ENCODE assay signal across 18 cellular contexts in the genomic region with DNA sequence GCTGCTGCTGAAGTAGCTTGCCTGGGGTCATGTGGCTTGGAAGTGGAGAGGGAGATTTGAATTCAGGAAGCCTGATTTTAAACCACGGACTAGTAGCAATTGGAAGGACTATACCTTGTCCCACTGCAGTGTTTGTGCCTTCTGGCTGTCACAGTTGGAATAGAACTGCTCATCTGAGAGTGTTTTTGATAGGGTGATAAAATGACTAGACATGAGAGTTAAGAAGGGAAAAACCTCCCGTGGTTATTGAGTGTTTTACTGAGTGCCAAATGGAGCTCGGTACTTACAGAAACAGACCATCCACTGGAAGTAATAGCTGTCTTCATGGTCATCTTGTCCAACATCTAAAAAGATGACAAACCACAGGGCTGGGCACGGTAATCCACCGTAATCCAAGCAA.
DNase-seq lines count a peak whose midpoint lies in the region; ATAC-seq, FAIRE-seq and TF ChIP-seq lines count a peak whose summit lies in the region.
"Had no signal": no experiment of that assay in that cellular context is flagged by ENCODE, and none has a peak within 500 bp of the region (broad histone marks: within the 10 kb centered on the region; RNA-seq: fewer than 3 reads in every experiment).

No MANE protein-coding gene starts in this region.

- no TSS peak for BruUV-seq in HepG2 (replicated peaks; lab: Mats Ljungman, UMichigan)

- H3K4me1 ChIP-seq in HepG2 (ENCODE audit: insufficient read depth, low read length) = peaks cover 43% of the 10 kb centered on the region
- H3K4me1 ChIP-seq in right lobe of liver = peaks cover 0 to 3% (median 0%) of the 10 kb centered on the region in 4 donors
- H3K4me1 ChIP-seq in SJCRH30 = peaks cover 38% of the 10 kb centered on the region
- H3K4me1 ChIP-seq in hepatocyte (ENCODE audit: insufficient read depth) = no peaks in the 10 kb centered on the region

- H3K4me2 ChIP-seq in HepG2 (ENCODE audit: low read depth, low read length) (0 out of 2 replicates have a peak overlapping the region, but pooled peaks have one; percentile 14), hepatocyte (no peak overlapping the region)

- H3K9me3 Mint-ChIP-seq in stimulated activated effector memory CD8-positive, alpha-beta T cell treated with anti-CD3 and anti-CD28 coated beads, Interleukin-12 subunit alpha, Interleukin-12 subunit beta, amount 100 ng/mL, for 72 hours = no peaks in the 10 kb centered on the region

- POLR2A ChIA-PET in HepG2 (lab: Yijun Ruan, JAX) = interaction anchor here (1.1 to 1.8 kb wide), 4 partner anchors 29 to 81 kb away, joined by 3 to 10 read pairs (median 4); no protein-coding TSS in a partner anchor

- in situ Hi-C loops in HepG2 (cut with HindIII; ENCODE audit: extremely low pct_ligation_motif_present, low pct_unique_long_range_greater_than_20kb) = no loop called here

- peaks cover 59% of the 10 kb centered on the region for H3K4me1 Mint-ChIP-seq in stimulated activated effector memory CD8-positive, alpha-beta T cell treated with anti-CD3 and anti-CD28 coated beads, Interleukin-12 subunit alpha, Interleukin-12 subunit beta, amount 100 ng/mL, for 72 hours

- no peak overlapping the region for H3K4me3 ChIP-seq in HepG2 (replicated peaks in 1 of 3; ENCODE audit: insufficient read depth in 1 of 3, low read depth in 2 of 3, low read length in 3 of 3)
- no peak overlapping the region for H3K4me3 ChIP-seq in right lobe of liver
- H3K4me3 ChIP-seq in SJCRH30 = no peak overlapping the region
- no peak overlapping the region for H3K4me3 ChIP-seq in hepatocyte

- DNase-seq in HepG2 (ENCODE audit: low spot score) (no peak), right lobe of liver (no peak), SJCRH30 (peak; percentile 10 to 57), hepatocyte (ENCODE audit: low spot score) (no peak), UCSD-AML1 (lab: John Stamatoyannopoulos, UW; ENCODE audit: unreplicated experiment) (no peak), NCI-H1048 (lab: John Stamatoyannopoulos, UW) (no peak)
- no peak for DNase-seq in stimulated activated effector memory CD8-positive, alpha-beta T cell treated with anti-CD3 and anti-CD28 coated beads, Interleukin-12 subunit alpha, Interleukin-12 subunit beta, amount 100 ng/mL, for 72 hours (ENCODE audit: low spot score in 2 of 2)
- DNase-seq: DMS53, MV-4-11, NCI-H1436, NCI-H2029, NCI-H2171 treated with DMSO at 0.1 percent for 48 hours, NCI-H748 treated with DMSO at 0.1 percent for 48 hours, PC-3 had no signal

- H3K9me3 ChIP-seq in HepG2 (ENCODE audit: low read length) (no peaks in the 10 kb centered on the region), right lobe of liver (no peaks in the 10 kb centered on the region), SJCRH30 (replicated peaks) (no peaks in the 10 kb centered on the region), hepatocyte (ENCODE audit: low read depth) (no peaks in the 10 kb centered on the region)

- no peak for ATAC-seq in HepG2
- ATAC-seq in right lobe of liver = no peak
- ATAC-seq in stimulated activated effector memory CD8-positive, alpha-beta T cell treated with anti-CD3 and anti-CD28 coated beads, Interleukin-12 subunit alpha, Interleukin-12 subunit beta, amount 100 ng/mL, for 72 hours = peak; percentile 43
- ATAC-seq in HG02885 (IDR thresholded peaks at IDR 0.05; ENCODE audit: poor library complexity, unreplicated experiment) = no peak
- ATAC-seq: PC-3 had no signal

- TF ChIP-seq POLR2A in HepG2 (IDR thresholded peaks at IDR 0.05; ENCODE audit: insufficient read depth in 1 of 2, low read depth in 2 of 2, low read length in 2 of 2) (no peak), right lobe of liver (IDR thresholded peaks at IDR 0.05) (no peak)

- H3K27ac Mint-ChIP-seq in stimulated activated effector memory CD8-positive, alpha-beta T cell treated with anti-CD3 and anti-CD28 coated beads, Interleukin-12 subunit alpha, Interleukin-12 subunit beta, amount 100 ng/mL, for 72 hours = peak overlapping the region; percentile 51

- intact Hi-C loops in HepG2 (cut with micrococcal nuclease; ENCODE audit: unreplicated experiment) = no loop called here
- intact Hi-C loops in right lobe of liver (cut with DNase I) = no loop called here

- no peak for TF ChIP-seq EP300 in HepG2 (IDR thresholded peaks at IDR 0.05; ENCODE audit: low read depth in 2 of 2, low read length in 2 of 2)
- no peak for TF ChIP-seq EP300 in HepG2 (CRISPR knock-in tag; IDR thresholded peaks at IDR 0.05; ENCODE audit: borderline replicate concordance)

- H3K27me3 ChIP-seq in HepG2 (ENCODE audit: control insufficient read depth in 1 of 2, insufficient read depth in 2 of 2, low read length in 2 of 2) = no peaks in the 10 kb centered on the region
- H3K27me3 ChIP-seq in right lobe of liver = no peaks in the 10 kb centered on the region
- H3K27me3 ChIP-seq in SJCRH30 = no peaks in the 10 kb centered on the region
- no peaks in the 10 kb centered on the region for H3K27me3 ChIP-seq in hepatocyte

- no peak overlapping the region for H3K4me3 Mint-ChIP-seq in stimulated activated effector memory CD8-positive, alpha-beta T cell treated with anti-CD3 and anti-CD28 coated beads, Interleukin-12 subunit alpha, Interleukin-12 subunit beta, amount 100 ng/mL, for 72 hours

- H4K20me1 ChIP-seq in HepG2 (ENCODE audit: insufficient read depth, low read length) = peaks cover 6% of the 10 kb centered on the region; the same call in 1 of the 2 replicates
- H4K20me1 ChIP-seq in hepatocyte (ENCODE audit: insufficient read depth, poor library complexity, severe bottlenecking) = peaks cover 3% of the 10 kb centered on the region

- over 99% methylated on average over 5 of the region's 5 CpGs for WGBS in HepG2 (ENCODE audit: low lambda C conversion rate)
- WGBS in right lobe of liver (ENCODE audit: insufficient coverage, low coverage, low lambda C conversion rate, missing lambda C conversion rate) = 87% methylated on average over 5 of the region's 5 CpGs
- 85% methylated on average over 5 of the region's 5 CpGs for WGBS in hepatocyte (ENCODE audit: low lambda C conversion rate, missing lambda C conversion rate)

- peaks cover 26% of the 10 kb centered on the region for H3K79me2 ChIP-seq in HepG2 (ENCODE audit: insufficient read depth, low read length)
- H3K79me2 ChIP-seq in hepatocyte = peaks cover 38% of the 10 kb centered on the region

- CTCF ChIA-PET in HepG2 (lab: Yijun Ruan, JAX; ENCODE audit: low intra/inter-chr PET ratio, low total read pairs) = no interaction called here

- no peak overlapping the region for H2AFZ ChIP-seq in HepG2 (ENCODE audit: low read length)
- no peak overlapping the region for H2AFZ ChIP-seq in hepatocyte

- no peaks in the 10 kb centered on the region for H3K9me2 ChIP-seq in hepatocyte (replicated peaks; ENCODE audit: insufficient read depth)

- FAIRE-seq in HepG2 (lab: Jason Lieb, UNC) = peak; percentile 28
- FAIRE-seq: H54 had no signal

- peak overlapping the region; percentile 20 for H3K27ac ChIP-seq in HepG2 (ENCODE audit: extremely low read length, insufficient read depth, low read length)
- H3K27ac ChIP-seq in right lobe of liver = no peak overlapping the region
- no peak overlapping the region for H3K27ac ChIP-seq in SJCRH30
- H3K27ac ChIP-seq in hepatocyte = peak overlapping the region; percentile 70
- H3K27ac ChIP-seq: HL-60, RWPE1 had no signal

- no peak overlapping the region for H3K9ac ChIP-seq in HepG2 (ENCODE audit: insufficient read depth, low read depth, low read length)

- TF ChIP-seq CTCF in HepG2 (CRISPR knock-in tag; IDR thresholded peaks at IDR 0.05) (no peak), right lobe of liver (IDR thresholded peaks at IDR 0.05) (no peak), hepatocyte (IDR thresholded peaks at IDR 0.05; ENCODE audit: poor library complexity) (no peak)

- no peak for TF ChIP-seq RAD21 in HepG2 (CRISPR knock-in tag; IDR thresholded peaks at IDR 0.05)

- peaks cover 10% of the 10 kb centered on the region for H3K36me3 Mint-ChIP-seq in stimulated activated effector memory CD8-positive, alpha-beta T cell treated with anti-CD3 and anti-CD28 coated beads, Interleukin-12 subunit alpha, Interleukin-12 subunit beta, amount 100 ng/mL, for 72 hours

- peaks cover 16 to 44% of the 10 kb centered on the region in 2 experiments for H3K36me3 ChIP-seq in HepG2 (replicated peaks in 1 of 2; ENCODE audit: control insufficient read depth in 1 of 2, insufficient read depth in 2 of 2, low read length in 2 of 2)
- H3K36me3 ChIP-seq in right lobe of liver = no peaks in the 10 kb centered on the region
- H3K36me3 ChIP-seq in SJCRH30 = no peaks in the 10 kb centered on the region; the same call in 1 of the 2 replicates
- H3K36me3 ChIP-seq in hepatocyte (replicated peaks; ENCODE audit: insufficient read depth, low read depth) = no peaks in the 10 kb centered on the region

TF ChIP-seq in HepG2, 621 proteins besides CTCF, POLR2A, EP300 and RAD21:
- TF ChIP-seq TSC22D2 (CRISPR knock-in tag; IDR thresholded peaks at IDR 0.05; ENCODE audit: borderline replicate concordance) (no peak), ZNF547 (CRISPR knock-in tag; IDR thresholded peaks at IDR 0.05) (0 out of 2 replicates have a peak, but pooled peaks have one; percentile 18), ZNF136 (CRISPR knock-in tag; IDR thresholded peaks at IDR 0.05; ENCODE audit: low read depth) (0 out of 2 replicates have a peak, but pooled peaks have one; percentile 74), FOXA1 (IDR thresholded peaks at IDR 0.05) (no peak), FOXA1 (CRISPR knock-in tag; IDR thresholded peaks at IDR 0.05) (peak; percentile 1; the same call in 1 of the 2 replicates), PAX8 (CRISPR knock-in tag; IDR thresholded peaks at IDR 0.05; ENCODE audit: borderline replicate concordance) (no peak), POGZ (CRISPR knock-in tag; IDR thresholded peaks at IDR 0.05) (no peak), CC2D1A (CRISPR knock-in tag; IDR thresholded peaks at IDR 0.05) (no peak)
- TF ChIP-seq, protein P1, sequence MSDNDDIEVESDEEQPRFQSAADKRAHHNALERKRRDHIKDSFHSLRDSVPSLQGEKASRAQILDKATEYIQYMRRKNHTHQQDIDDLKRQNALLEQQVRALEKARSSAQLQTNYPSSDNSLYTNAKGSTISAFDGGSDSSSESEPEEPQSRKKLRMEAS (IDR thresholded peaks at IDR 0.05) = 0 out of 2 replicates have a peak, but pooled peaks have one; percentile 19
- TF ChIP-seq, protein P2, sequence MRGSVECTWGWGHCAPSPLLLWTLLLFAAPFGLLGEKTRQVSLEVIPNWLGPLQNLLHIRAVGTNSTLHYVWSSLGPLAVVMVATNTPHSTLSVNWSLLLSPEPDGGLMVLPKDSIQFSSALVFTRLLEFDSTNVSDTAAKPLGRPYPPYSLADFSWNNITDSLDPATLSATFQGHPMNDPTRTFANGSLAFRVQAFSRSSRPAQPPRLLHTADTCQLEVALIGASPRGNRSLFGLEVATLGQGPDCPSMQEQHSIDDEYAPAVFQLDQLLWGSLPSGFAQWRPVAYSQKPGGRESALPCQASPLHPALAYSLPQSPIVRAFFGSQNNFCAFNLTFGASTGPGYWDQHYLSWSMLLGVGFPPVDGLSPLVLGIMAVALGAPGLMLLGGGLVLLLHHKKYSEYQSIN (CRISPR knock-in tag; IDR thresholded peaks at IDR 0.05; ENCODE audit: borderline replicate concordance) = no peak

Comparison
In these comparisons a context has a peak if more than half of its experiments do, and no peak if none do; other contexts are left out.
1. H3K27ac ChIP-seq: peak in HepG2 (single experiment) and hepatocyte (single experiment); none in right lobe of liver (0 of 3) and SJCRH30 (single experiment).
2. DNase-seq: peak in SJCRH30 (2 of 2); none in HepG2 (single experiment), right lobe of liver (0 of 3), hepatocyte (single experiment), stimulated activated effector memory CD8-positive, alpha-beta T cell treated with anti-CD3 and anti-CD28 coated beads, Interleukin-12 subunit alpha, Interleukin-12 subunit beta, amount 100 ng/mL, for 72 hours (0 of 2), UCSD-AML1 (single experiment) and NCI-H1048 (single experiment).